Comparison of ENCODE assay signal across 29 cellular contexts in genomic region chr4:167102475-167102874, GRCh38.
"Had no signal": no experiment of that assay in that cellular context is flagged by ENCODE, and none has a peak within 500 bp of the region (broad histone marks: within the 10 kb centered on the region; RNA-seq: fewer than 3 reads in every experiment).

No MANE protein-coding gene starts in this region.

- DNase-seq: cerebellar nuclear complex; dermis blood vessel endothelial cell; effector memory CD8-positive, alpha-beta T cell; erythroblast; esophagus squamous epithelium; foreskin melanocyte; immature natural killer cell; islet precursor cell; kidney glomerular epithelial cell; mesenchymal stem cell; naive thymus-derived CD4-positive, alpha-beta T cell; pancreas; psoas muscle; right cardiac atrium; sigmoid colon; stimulated activated CD4-positive, alpha-beta T cell treated with anti-CD3 and anti-CD28 coated beads, Interleukin-2, amount 100 ng/mL, for 24 hours; stimulated activated CD4-positive, alpha-beta T cell treated with anti-CD3 and anti-CD28 coated beads, Interleukin-4, amount 100 ng/mL, for 24 hours; stimulated activated naive CD4-positive, alpha-beta T cell treated with Interleukin-2 at 50 U/mL for 16 hours; stomach; thyroid gland; trophoblast cell had no signal

- H3K27me3 ChIP-seq: esophagus squamous epithelium, neural progenitor cell, pancreas, sigmoid colon, stomach, thyroid gland, vagina had no signal

- H3K36me3 Mint-ChIP-seq: mesothelial cell of epicardium; naive thymus-derived CD4-positive, alpha-beta T cell; neural progenitor cell; stimulated activated effector memory CD8-positive, alpha-beta T cell treated with anti-CD3 and anti-CD28 coated beads, Interleukin-12 subunit alpha, Interleukin-12 subunit beta, amount 100 ng/mL, for 72 hours had no signal

- H3K27me3 Mint-ChIP-seq: effector memory CD8-positive, alpha-beta T cell; naive thymus-derived CD4-positive, alpha-beta T cell had no signal

- H3K4me1 Mint-ChIP-seq: immature natural killer cell; naive thymus-derived CD4-positive, alpha-beta T cell; nephron; stimulated activated effector memory CD8-positive, alpha-beta T cell treated with anti-CD3 and anti-CD28 coated beads, Interleukin-12 subunit alpha, Interleukin-12 subunit beta, amount 100 ng/mL, for 72 hours had no signal

- H3K4me3 ChIP-seq: coronary artery, esophagus squamous epithelium, lung, neural progenitor cell, pancreas, psoas muscle, sigmoid colon, stomach, thyroid gland, vagina had no signal

- H3K27ac Mint-ChIP-seq: effector memory CD8-positive, alpha-beta T cell; immature natural killer cell; mesothelial cell of epicardium; naive thymus-derived CD4-positive, alpha-beta T cell; nephron; neural progenitor cell; stimulated activated effector memory CD8-positive, alpha-beta T cell treated with anti-CD3 and anti-CD28 coated beads, Interleukin-12 subunit alpha, Interleukin-12 subunit beta, amount 100 ng/mL, for 72 hours had no signal

- H3K9me3 Mint-ChIP-seq: nephron, neural progenitor cell had no signal

- ATAC-seq: effector memory CD8-positive, alpha-beta T cell; left lobe of liver; naive thymus-derived CD4-positive, alpha-beta T cell; pancreas; psoas muscle; right cardiac atrium; stimulated activated effector memory CD8-positive, alpha-beta T cell treated with anti-CD3 and anti-CD28 coated beads, Interleukin-12 subunit alpha, Interleukin-12 subunit beta, amount 100 ng/mL, for 72 hours had no signal

- H3K27ac ChIP-seq: coronary artery, esophagus squamous epithelium, neural progenitor cell, pancreas, psoas muscle, sigmoid colon, stomach, thyroid gland, vagina had no signal

- H3K4me3 Mint-ChIP-seq: effector memory CD8-positive, alpha-beta T cell; immature natural killer cell; mesothelial cell of epicardium; naive thymus-derived CD4-positive, alpha-beta T cell; nephron; neural progenitor cell; stimulated activated effector memory CD8-positive, alpha-beta T cell treated with anti-CD3 and anti-CD28 coated beads, Interleukin-12 subunit alpha, Interleukin-12 subunit beta, amount 100 ng/mL, for 72 hours had no signal
